9 cellular contexts compared by ENCODE assay signal in genomic region chr10:46555713-46556514, GRCh38. TPM values are rescaled to one million over a fixed set of nuclear protein-coding genes. Genes with fewer than 3 reads are reported as not detected.
A peak's percentile ranks its signal among the peaks of the same experiment; 100 is the strongest.
DNase-seq lines count a peak whose midpoint lies in the region; ATAC-seq, FAIRE-seq and TF ChIP-seq lines count a peak whose summit lies in the region.
"Had no signal": no experiment of that assay in that cellular context is flagged by ENCODE, and none has a peak within 500 bp of the region (broad histone marks: within the 10 kb centered on the region; RNA-seq: fewer than 3 reads in every experiment).

No MANE protein-coding gene starts in this region.

- H3K4me2 ChIP-seq in A549 = peak overlapping the region; percentile 68

- H3K4me1 Mint-ChIP-seq in natural killer cell = peaks cover 5 to 17% of the 10 kb centered on the region in 2 donors

- peak; percentile 28 to 49 for ATAC-seq in A549
- ATAC-seq in Panc1 = peak; percentile 31
- ATAC-seq in esophagus mucosa = peak; percentile 33
- peak in 1 of 3 donors; percentile 13 for ATAC-seq in natural killer cell

- H3K9me3 ChIP-seq in A549 (no peaks in the 10 kb centered on the region), Panc1 (ENCODE audit: control insufficient read depth, insufficient read depth, low read depth, low read length) (no peaks in the 10 kb centered on the region)

- no peak overlapping the region for H3K27ac Mint-ChIP-seq in natural killer cell
- H3K27ac Mint-ChIP-seq: activated naive CD8-positive, alpha-beta T cell treated with anti-CD3 and anti-CD28 coated beads, Interleukin-2, amount 10 ng/mL, durations not matched to agents 7 days and 5 days had no signal

- in situ Hi-C loops in Panc1 (cut with HindIII; ENCODE audit: low pct_unique_long_range_greater_than_20kb, low sequenced_read_pairs) = no loop called here

- no TSS peak for BruUV-seq in Panc1 (replicated peaks; lab: Mats Ljungman, UMichigan)

- TF ChIP-seq POLR2A in A549 (IDR thresholded peaks at IDR 0.05; ENCODE audit: low read length) = no peak

- CTCF ChIA-PET in A549 (lab: Yijun Ruan, JAX) = interaction anchor here (1.5 to 9.4 kb wide), 2 partner anchors 9 to 16 kb away, joined by 4 to 87 read pairs; no protein-coding TSS in a partner anchor
- CTCF ChIA-PET in Panc1 (lab: Charles Lee) = interaction anchor here (0.6 kb wide), 1 partner anchor 1623 kb away, joined by 7 read pairs; no protein-coding TSS in a partner anchor

- no peaks in the 10 kb centered on the region for H3K36me3 Mint-ChIP-seq in natural killer cell
- H3K36me3 Mint-ChIP-seq: activated naive CD8-positive, alpha-beta T cell treated with anti-CD3 and anti-CD28 coated beads, Interleukin-2, amount 10 ng/mL, durations not matched to agents 7 days and 5 days had no signal

- H3K4me3 ChIP-seq in A549 (peak overlapping the region; percentile 70), Panc1 (ENCODE audit: low read depth in 2 of 2, low read length in 2 of 2) (peak overlapping the region; percentile 48 to 57)

- no peak for TF ChIP-seq CTCF in A549 (IDR thresholded peaks at IDR 0.05)
- no peak for TF ChIP-seq CTCF in Panc1 (IDR thresholded peaks at IDR 0.05)
- TF ChIP-seq CTCF in natural killer cell (IDR thresholded peaks at IDR 0.05) = no peak

- no peak for TF ChIP-seq RAD21 in A549 (conservative IDR thresholded peaks at IDR 0.05 in 1 of 2, IDR thresholded peaks at IDR 0.05 in 1 of 2)

- no peaks in the 10 kb centered on the region; the same call in 1 of the 2 replicates for H3K27me3 ChIP-seq in Panc1 (ENCODE audit: control insufficient read depth, insufficient read depth, low read length)

- FAIRE-seq in A549 (lab: Jason Lieb, UNC) = no peak

- peaks cover 0 to 7% of the 10 kb centered on the region in 2 donors for H3K27me3 Mint-ChIP-seq in natural killer cell (ENCODE audit: low read depth in 2 of 2)
- H3K27me3 Mint-ChIP-seq: activated naive CD8-positive, alpha-beta T cell treated with anti-CD3 and anti-CD28 coated beads, Interleukin-2, amount 10 ng/mL, durations not matched to agents 7 days and 5 days had no signal

- H3K27ac ChIP-seq in A549 (peak overlapping the region; percentile 88 to 89), Panc1 (ENCODE audit: low read length) (peak overlapping the region; percentile 19; the same call in 1 of the 2 replicates)

- TF ChIP-seq EP300 in A549 (IDR thresholded peaks at IDR 0.05) = no peak

- peak; percentile 51 to 69 for DNase-seq in A549 (ENCODE audit: low read depth in 1 of 2, low spot score in 1 of 2)
- DNase-seq in Panc1 (ENCODE audit: low read depth, low spot score) = no peak
- DNase-seq in natural killer cell = peak; percentile 14
- DNase-seq in hippocampal formation (lab: John Stamatoyannopoulos, UW) = no peak
- DNase-seq in NCI-H187 treated with DMSO at 0.1 percent for 48 hours (lab: John Stamatoyannopoulos, UW) = no peak
- no peak for DNase-seq in stimulated activated naive CD4-positive, alpha-beta T cell treated with Interleukin-2 at 50 U/mL for 16 hours (lab: John Stamatoyannopoulos, UW)
- DNase-seq in activated CD4-positive, CD25-positive, alpha-beta regulatory T cell (lab: John Stamatoyannopoulos, UW) = no peak
- DNase-seq: activated naive CD8-positive, alpha-beta T cell treated with anti-CD3 and anti-CD28 coated beads, Interleukin-2, amount 10 ng/mL, durations not matched to agents 7 days and 5 days had no signal

- H3K4me1 ChIP-seq in A549 = peaks cover 68% of the 10 kb centered on the region
- peaks cover 24% of the 10 kb centered on the region for H3K4me1 ChIP-seq in Panc1 (ENCODE audit: control insufficient read depth, insufficient read depth, low read length)

- H3K4me3 Mint-ChIP-seq in natural killer cell = peak overlapping the region; percentile 57

- H3K9me3 Mint-ChIP-seq in natural killer cell = no peaks in the 10 kb centered on the region
- H3K9me3 Mint-ChIP-seq: activated naive CD8-positive, alpha-beta T cell treated with anti-CD3 and anti-CD28 coated beads, Interleukin-2, amount 10 ng/mL, durations not matched to agents 7 days and 5 days had no signal

- POLR2A ChIA-PET in A549 (lab: Yijun Ruan, JAX) = interaction anchor here (0.6 to 1.4 kb wide), 4 partner anchors 9 to 40 kb away, joined by 3 to 9 read pairs (median 6); no protein-coding TSS in a partner anchor
- POLR2A ChIA-PET in Panc1 (lab: Charles Lee) = no interaction called here

- WGBS in A549 (ENCODE audit: missing lambda C conversion rate) = 51% methylated on average over 47 of the region's 47 CpGs

- intact Hi-C loops in Panc1 (cut with micrococcal nuclease; ENCODE audit: unreplicated experiment) (no loop called here), natural killer cell (cut with micrococcal nuclease) (loop anchor here (2.0 kb wide), 1 partner anchor 17 kb away; no protein-coding TSS in a partner anchor)

- no peaks in the 10 kb centered on the region for H3K36me3 ChIP-seq in Panc1 (ENCODE audit: control insufficient read depth, insufficient read depth, low read length)

TF ChIP-seq in A549, 52 proteins besides CTCF, POLR2A, EP300 and RAD21:
- TF ChIP-seq RARB (CRISPR knock-in tag; IDR thresholded peaks at IDR 0.05) (no peak), JUN (IDR thresholded peaks at IDR 0.05) (peak in 1 of 2 experiments; percentile 55; a peak in 1 of 5 replicates), MAX (IDR thresholded peaks at IDR 0.05) (0 out of 2 replicates have a peak, but pooled peaks have one; percentile 22)

RNA-seq across cellular contexts. Expression of gene GPRIN2, which starts 0.5 kb away (rescaled TPM):
- polyA plus RNA-seq in A549 (2011; rRNA removed) (8.8 and 9.4 TPM in 2 replicates), A549 (2017; fragmentation: RNase III; extraction: RNeasy Plus Mini Kit Qiagen cat#74134 plus additional on column Dnase treatment) (25.8 to 29.9 TPM (median 28.6 TPM) in 3 replicates)
- polyA plus RNA-seq in A549 (2012; cell fraction: cytosol; rRNA removed) = 17.3 and 29.5 TPM in 2 replicates
- 62.0 and 88.1 TPM in 2 replicates for polyA plus RNA-seq in A549 (2012; cell fraction: nucleus; rRNA removed)
- 14.3 and 17.6 TPM in 2 replicates for polyA minus RNA-seq in A549 (2011; rRNA and poly(A)+ RNA removed)
- total RNA-seq in Panc1 (2021; ENCODE audit: unreplicated experiment) (12.9 TPM), esophagus mucosa (4.5 TPM), natural killer cell (not detected)
- polyA plus RNA-seq in Panc1 (2012; ENCODE audit: insufficient read length) = 10.6 TPM
- total RNA-seq: activated naive CD8-positive, alpha-beta T cell treated with anti-CD3 and anti-CD28 coated beads, Interleukin-2, amount 10 ng/mL, durations not matched to agents 7 days and 5 days had no signal

RNA-seq across cellular contexts. Expression of gene SYT15, which starts 23.0 kb away (rescaled TPM):
- 3.3 and 3.5 TPM in 2 replicates for polyA plus RNA-seq in A549 (2011; rRNA removed)
- polyA plus RNA-seq in A549 (2012; cell fraction: cytosol; rRNA removed) = 3.5 and 4.3 TPM in 2 replicates
- 4.5 and 4.8 TPM in 2 replicates for polyA plus RNA-seq in A549 (2012; cell fraction: nucleus; rRNA removed)
- 2.8 to 3.6 TPM (median 3.2 TPM) in 3 replicates for polyA plus RNA-seq in A549 (2017; fragmentation: RNase III; extraction: RNeasy Plus Mini Kit Qiagen cat#74134 plus additional on column Dnase treatment)
- 4.1 and 5.5 TPM in 2 replicates for polyA minus RNA-seq in A549 (2011; rRNA and poly(A)+ RNA removed)
- total RNA-seq in Panc1 (2021; ENCODE audit: unreplicated experiment) = 0.28 TPM
- 1.0 TPM for polyA plus RNA-seq in Panc1 (2012; ENCODE audit: insufficient read length)
- total RNA-seq in esophagus mucosa = 1.4 TPM
- 1 to 10 TPM in 2 of 3 donors, under 1 TPM in 1; 1.00 to 2.0 (median 1.1) TPM for total RNA-seq in natural killer cell

Comparison
In these comparisons a context has a peak if more than half of its experiments do, and no peak if none do; other contexts are left out.
1. DNase-seq: peak in A549 (2 of 2) and natural killer cell (single experiment); none in Panc1 (single experiment), hippocampal formation (0 of 2), NCI-H187 treated with DMSO at 0.1 percent for 48 hours (single experiment), stimulated activated naive CD4-positive, alpha-beta T cell treated with Interleukin-2 at 50 U/mL for 16 hours (single experiment) and activated CD4-positive, CD25-positive, alpha-beta regulatory T cell (0 of 4).